18 cellular contexts compared by ENCODE assay signal in genomic region chr14:61419201-61419600, GRCh38.
DNase-seq lines count a peak whose midpoint lies in the region; ATAC-seq and TF ChIP-seq lines count a peak whose summit lies in the region.
"Had no signal": no experiment of that assay in that cellular context is flagged by ENCODE, and none has a peak within 500 bp of the region (broad histone marks: within the 10 kb centered on the region; RNA-seq: fewer than 3 reads in every experiment).

No MANE protein-coding gene starts in this region.

- peaks cover 29% of the 10 kb centered on the region for H3K36me3 Mint-ChIP-seq in activated T-cell treated with anti-CD3 and anti-CD28 coated beads, Interleukin-2, amount 50 U/mL, for 24 hours (ENCODE audit: low read depth)
- peaks cover 0 to 41% (median 11%) of the 10 kb centered on the region in 3 donors for H3K36me3 Mint-ChIP-seq in CD8-positive, alpha-beta memory T cell
- H3K36me3 Mint-ChIP-seq: brain, IgD-negative memory B cell had no signal

- peaks cover 4% of the 10 kb centered on the region for H3K9me3 Mint-ChIP-seq in activated T-cell treated with anti-CD3 and anti-CD28 coated beads, Interleukin-2, amount 50 U/mL, for 24 hours
- H3K9me3 Mint-ChIP-seq in CD8-positive, alpha-beta memory T cell, result no peaks in the 10 kb centered on the region
- H3K9me3 Mint-ChIP-seq: dendritic cell treated with granulocyte-macrophage colony-stimulating factor and Interleukin-4, amounts not matched to agents 40 ng/mL and 50 ng/mL, for 4 days had no signal

- H3K27ac Mint-ChIP-seq in activated T-cell treated with anti-CD3 and anti-CD28 coated beads, Interleukin-2, amount 50 U/mL, for 24 hours, result peak overlapping the region; percentile 88
- H3K27ac Mint-ChIP-seq in CD8-positive, alpha-beta memory T cell, result peak overlapping the region in 7 of 8 donors; percentile 64 to 92 (median 90)
- H3K27ac Mint-ChIP-seq: brain; dendritic cell treated with granulocyte-macrophage colony-stimulating factor and Interleukin-4, amounts not matched to agents 40 ng/mL and 50 ng/mL, for 4 days; IgD-negative memory B cell; nephron had no signal

- no peak overlapping the region for H3K27ac ChIP-seq in CD8-positive, alpha-beta memory T cell (ENCODE audit: low read depth, low read length)
- H3K27ac ChIP-seq in ascending aorta (peak overlapping the region; percentile 2 to 21), gastrocnemius medialis (peak overlapping the region; percentile 40 to 48 (median 46)), sigmoid colon (peak overlapping the region in 1 of 4 donors; percentile 46)

- no peaks in the 10 kb centered on the region for H3K27me3 Mint-ChIP-seq in activated T-cell treated with anti-CD3 and anti-CD28 coated beads, Interleukin-2, amount 50 U/mL, for 24 hours
- no peaks in the 10 kb centered on the region for H3K27me3 Mint-ChIP-seq in CD8-positive, alpha-beta memory T cell
- H3K27me3 Mint-ChIP-seq: dendritic cell treated with granulocyte-macrophage colony-stimulating factor and Interleukin-4, amounts not matched to agents 40 ng/mL and 50 ng/mL, for 4 days; T-cell had no signal

- H3K9me3 ChIP-seq in CD8-positive, alpha-beta memory T cell (ENCODE audit: low read length), result no peaks in the 10 kb centered on the region
- H3K9me3 ChIP-seq in ascending aorta, result no peaks in the 10 kb centered on the region
- H3K9me3 ChIP-seq in gastrocnemius medialis, result no peaks in the 10 kb centered on the region
- H3K9me3 ChIP-seq in sigmoid colon, result no peaks in the 10 kb centered on the region

- peaks cover 94% of the 10 kb centered on the region for H3K4me1 ChIP-seq in CD8-positive, alpha-beta memory T cell (ENCODE audit: insufficient read depth, low read length)
- H3K4me1 ChIP-seq in ascending aorta, result peaks cover 6 to 12% of the 10 kb centered on the region in 2 donors
- H3K4me1 ChIP-seq in gastrocnemius medialis, result peaks cover 14 to 19% of the 10 kb centered on the region in 2 donors
- no peaks in the 10 kb centered on the region for H3K4me1 ChIP-seq in sigmoid colon

- TF ChIP-seq POLR2A in gastrocnemius medialis (IDR thresholded peaks at IDR 0.05), result no peak
- TF ChIP-seq POLR2A in sigmoid colon (IDR thresholded peaks at IDR 0.05), result no peak

- peaks cover 21% of the 10 kb centered on the region for H3K4me1 Mint-ChIP-seq in activated T-cell treated with anti-CD3 and anti-CD28 coated beads, Interleukin-2, amount 50 U/mL, for 24 hours (ENCODE audit: low read depth)
- H3K4me1 Mint-ChIP-seq in CD8-positive, alpha-beta memory T cell, result peaks cover 0 to 80% (median 0%) of the 10 kb centered on the region in 3 donors
- H3K4me1 Mint-ChIP-seq: brain had no signal

- in situ Hi-C loops in gastrocnemius medialis (cut with MboI; ENCODE audit: low sequenced_read_pairs in 4 of 4), result no loop called here

- H3K4me3 ChIP-seq in CD8-positive, alpha-beta memory T cell (ENCODE audit: low read length), result no peak overlapping the region
- H3K4me3 ChIP-seq in ascending aorta (no peak overlapping the region), gastrocnemius medialis (no peak overlapping the region), sigmoid colon (no peak overlapping the region)

- no peak overlapping the region for H3K4me3 Mint-ChIP-seq in activated T-cell treated with anti-CD3 and anti-CD28 coated beads, Interleukin-2, amount 50 U/mL, for 24 hours
- peak overlapping the region in 6 of 7 donors; percentile 10 to 74 (median 64) for H3K4me3 Mint-ChIP-seq in CD8-positive, alpha-beta memory T cell
- H3K4me3 Mint-ChIP-seq: brain; dendritic cell treated with granulocyte-macrophage colony-stimulating factor and Interleukin-4, amounts not matched to agents 40 ng/mL and 50 ng/mL, for 4 days; IgD-negative memory B cell; nephron had no signal

- intact Hi-C loops in ascending aorta (cut with DNase I), result no loop called here
- intact Hi-C loops in gastrocnemius medialis (cut with DNase I; ENCODE audit: low total_unique reads), result no loop called here
- intact Hi-C loops in sigmoid colon (cut with DNase I), result no loop called here

- CTCF ChIA-PET in CD8-positive, alpha-beta memory T cell (lab: Charles Lee), result interaction anchor here (1.2 to 1.5 kb wide), 3 partner anchors 9 to 19 kb away, joined by 3 to 5 read pairs (median 3); no protein-coding TSS in a partner anchor

- no peak for DNase-seq in activated T-cell treated with anti-CD3 and anti-CD28 coated beads, Interleukin-2, amount 50 U/mL, for 24 hours
- DNase-seq in activated T-cell treated with anti-CD3 and anti-CD28 coated beads for 4 hours (no peak), ascending aorta (ENCODE audit: low spot score in 2 of 2) (no peak), gastrocnemius medialis (no peak), sigmoid colon (no peak)
- no peak for DNase-seq in CD8-positive, alpha-beta memory T cell
- no peak for DNase-seq in NK-92 treated with Interleukin-12 subunit alpha and Interleukin-12 subunit beta, amount 100 ng/mL, for 24 hours (lab: John Stamatoyannopoulos, UW)
- DNase-seq: activated naive CD4-positive, alpha-beta T cell treated with anti-CD3 and anti-CD28 coated beads, Interleukin-2, amount 50 U/mL, for 16 hours; mesendoderm; NCI-H1694; NCI-H774; SIG-M5 had no signal

- H3K27me3 ChIP-seq in CD8-positive, alpha-beta memory T cell (ENCODE audit: insufficient read depth, low read length, poor library complexity, severe bottlenecking), result no peaks in the 10 kb centered on the region
- no peaks in the 10 kb centered on the region for H3K27me3 ChIP-seq in ascending aorta
- no peaks in the 10 kb centered on the region for H3K27me3 ChIP-seq in gastrocnemius medialis
- no peaks in the 10 kb centered on the region for H3K27me3 ChIP-seq in sigmoid colon

- TF ChIP-seq CTCF in ascending aorta (IDR thresholded peaks at IDR 0.05) (no peak), gastrocnemius medialis (IDR thresholded peaks at IDR 0.05 in 4 of 5, conservative IDR thresholded peaks at IDR 0.05 in 1 of 5) (no peak), sigmoid colon (IDR thresholded peaks at IDR 0.05) (no peak)

- POLR2A ChIA-PET in CD8-positive, alpha-beta memory T cell (lab: Charles Lee), result interaction anchor here (1.3 kb wide), 1 partner anchor 16 kb away, joined by 6 read pairs; no protein-coding TSS in a partner anchor

- ATAC-seq in gastrocnemius medialis, result no peak
- ATAC-seq in GM18870 (IDR thresholded peaks at IDR 0.05; ENCODE audit: unreplicated experiment), result no peak

- no peaks in the 10 kb centered on the region for H3K36me3 ChIP-seq in CD8-positive, alpha-beta memory T cell (ENCODE audit: insufficient read depth, low read length)
- no peaks in the 10 kb centered on the region for H3K36me3 ChIP-seq in ascending aorta
- no peaks in the 10 kb centered on the region for H3K36me3 ChIP-seq in gastrocnemius medialis
- H3K36me3 ChIP-seq in sigmoid colon, result no peaks in the 10 kb centered on the region

- no peak for TF ChIP-seq EP300 in sigmoid colon (IDR thresholded peaks at IDR 0.05)
